In genomic region chr11:106321601-106322000, GRCh38 we compare ENCODE assay signal across 24 cellular contexts.
"Had no signal": no experiment of that assay in that cellular context is flagged by ENCODE, and none has a peak within 500 bp of the region (broad histone marks: within the 10 kb centered on the region; RNA-seq: fewer than 3 reads in every experiment).

No MANE protein-coding gene starts in this region.

- H3K4me1 ChIP-seq: esophagus squamous epithelium, gastrocnemius medialis, heart right ventricle, left ventricle myocardium inferior, lower lobe of right lung had no signal

- H3K9me3 ChIP-seq: esophagus squamous epithelium, gastrocnemius medialis, lower lobe of right lung had no signal

- H3K4me3 ChIP-seq: coronary artery, esophagus squamous epithelium, gastrocnemius medialis, heart right ventricle, left ventricle myocardium inferior, lower lobe of right lung had no signal

- H3K27me3 ChIP-seq: esophagus squamous epithelium, gastrocnemius medialis, heart right ventricle had no signal

- ATAC-seq: effector memory CD8-positive, alpha-beta T cell; esophagus mucosa; gastrocnemius medialis; heart right ventricle; left colon; left lobe of liver; lower lobe of right lung had no signal

- H3K27ac Mint-ChIP-seq: dendritic cell treated with granulocyte-macrophage colony-stimulating factor and Interleukin-4, amounts not matched to agents 40 ng/mL and 50 ng/mL, for 4 days; effector memory CD8-positive, alpha-beta T cell; endodermal cell had no signal

- H3K27me3 Mint-ChIP-seq: dendritic cell treated with granulocyte-macrophage colony-stimulating factor and Interleukin-4, amounts not matched to agents 40 ng/mL and 50 ng/mL, for 4 days; effector memory CD8-positive, alpha-beta T cell had no signal

- H3K4me3 Mint-ChIP-seq: dendritic cell treated with granulocyte-macrophage colony-stimulating factor and Interleukin-4, amounts not matched to agents 40 ng/mL and 50 ng/mL, for 4 days; effector memory CD8-positive, alpha-beta T cell; endodermal cell had no signal

- FAIRE-seq: colon, endometrium, islet of Langerhans, keratinocyte had no signal

- H3K27ac ChIP-seq: coronary artery, epithelial cell of prostate, esophagus squamous epithelium, gastrocnemius medialis, heart right ventricle, left ventricle myocardium inferior, lower lobe of right lung had no signal

- DNase-seq: effector CD8-positive, alpha-beta T cell; effector memory CD8-positive, alpha-beta T cell; endodermal cell; erythroblast; esophagus squamous epithelium; foreskin fibroblast; foreskin melanocyte; gastrocnemius medialis; heart right ventricle; hippocampal formation; left colon; left ventricle myocardium inferior; lower lobe of right lung; mesendoderm; midbrain had no signal

- H3K36me3 ChIP-seq: esophagus squamous epithelium, gastrocnemius medialis, heart right ventricle, left ventricle myocardium inferior, lower lobe of right lung had no signal
